ENCODE assay signal across 8 cellular contexts in the genomic region with DNA sequence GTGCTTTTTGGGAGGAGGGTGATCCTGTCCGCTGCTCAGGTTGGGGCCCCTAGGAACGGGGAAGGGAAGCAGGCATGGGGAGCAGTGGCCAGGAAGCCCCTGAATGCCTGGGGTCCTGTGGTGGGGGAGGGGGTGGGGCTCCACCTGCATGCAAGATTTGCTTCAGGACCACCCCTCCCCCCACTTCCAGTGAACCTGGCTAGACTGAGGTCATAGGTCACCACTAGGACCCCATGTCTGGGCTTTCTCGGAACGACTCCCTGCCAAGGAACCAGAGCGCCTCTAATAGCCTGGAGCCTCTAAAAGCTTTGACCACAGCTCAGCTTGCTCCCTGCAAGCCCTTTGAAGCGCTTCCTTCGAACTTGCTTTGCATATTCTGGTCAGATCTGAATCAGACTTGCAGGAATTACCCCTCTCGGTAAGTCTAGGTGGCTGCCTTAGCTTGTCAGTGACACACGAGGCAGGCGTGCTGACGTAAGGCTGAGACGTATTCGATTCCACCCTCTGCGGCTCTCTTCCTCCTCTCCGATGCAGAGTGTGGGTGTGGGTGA. TPM values are rescaled to one million over a fixed set of nuclear protein-coding genes. Genes with fewer than 3 reads are reported as not detected.
A peak's percentile ranks its signal among the peaks of the same experiment; 100 is the strongest.
DNase-seq lines count a peak whose midpoint lies in the region; ATAC-seq, FAIRE-seq and TF ChIP-seq lines count a peak whose summit lies in the region.

No MANE protein-coding gene starts in this region.

- peak overlapping the region; percentile 85 to 98 for H3K27ac ChIP-seq in left lung

- no peaks in the 10 kb centered on the region for H3K27me3 ChIP-seq in adipocyte (replicated peaks; ENCODE audit: control insufficient read depth, insufficient read depth, low read length)
- H3K27me3 ChIP-seq in left lung: no peaks in the 10 kb centered on the region

- peak overlapping the region; percentile 94 to 97 for H3K27ac Mint-ChIP-seq in T-cell

- H3K4me1 ChIP-seq in adipocyte (ENCODE audit: control insufficient read depth, insufficient read depth, low read length) (peaks cover 57% of the 10 kb centered on the region), left lung (peaks cover 57 to 80% of the 10 kb centered on the region in 2 donors)

- DNase-seq in AG04449 (ENCODE audit: low read depth, low spot score): no peak
- peak; percentile 97 for DNase-seq in GM19239 (ENCODE audit: insufficient read length, low spot score)
- DNase-seq in T-cell: peak; percentile 51 to 96 (median 91)
- DNase-seq in adipocyte (ENCODE audit: low read depth): peak; percentile 86
- DNase-seq in left lung: peak in 1 of 2 donors; percentile 85
- DNase-seq in stimulated activated CD8-positive, alpha-beta memory T cell treated with anti-CD3 and anti-CD28 coated beads, Interleukin-12 subunit alpha, Interleukin-12 subunit beta, amount 100 ng/mL, for 4 hours (ENCODE audit: low read depth): peak; percentile 76
- DNase-seq in midbrain (lab: John Stamatoyannopoulos, UW): no peak

- H3K4me3 Mint-ChIP-seq in T-cell: peak overlapping the region; percentile 29 to 84 (median 67)

- H3K9me3 ChIP-seq in adipocyte (ENCODE audit: control insufficient read depth, low read length) (no peaks in the 10 kb centered on the region), left lung (no peaks in the 10 kb centered on the region)

- intact Hi-C loops in left lung (cut with DNase I): no loop called here

- no peak for TF ChIP-seq CTCF in AG04449 (IDR thresholded peaks at IDR 0.05; ENCODE audit: insufficient read depth, low read length, missing control alignments)
- no peak for TF ChIP-seq CTCF in left lung (IDR thresholded peaks at IDR 0.05)

- CTCF ChIA-PET in AG04449 (lab: Yijun Ruan, JAX): interaction anchor here (1.1 kb wide), 1 partner anchor 23 kb away, joined by 3 read pairs; no protein-coding TSS in a partner anchor
- CTCF ChIA-PET in T-cell (lab: Charles Lee): interaction anchor here in 1 of 2 donors (0.6 to 0.9 kb wide), 3 partner anchors 12 to 42 kb away, joined by 3 to 10 read pairs (median 5); no protein-coding TSS in a partner anchor

- H3K4me3 ChIP-seq in AG04449 (ENCODE audit: low read depth, low read length) (peak overlapping the region; percentile 87), adipocyte (ENCODE audit: low read length) (peak overlapping the region; percentile 66), left lung (peak overlapping the region in 1 of 2 donors; percentile 96)

- FAIRE-seq in GM19239 (lab: Jason Lieb, UNC): peak; percentile 100

- H3K9me3 Mint-ChIP-seq in T-cell: no peaks in the 10 kb centered on the region

- H3K4me1 Mint-ChIP-seq in T-cell: peaks cover 61 to 70% (median 70%) of the 10 kb centered on the region in 3 donors

- H3K36me3 Mint-ChIP-seq in T-cell: peaks cover 9% of the 10 kb centered on the region

- H3K36me3 ChIP-seq in adipocyte (ENCODE audit: control insufficient read depth, insufficient read depth, low read length, severe bottlenecking) (peaks cover 29% of the 10 kb centered on the region), left lung (peaks cover 0 to 55% of the 10 kb centered on the region in 2 donors)

- POLR2A ChIA-PET in AG04449 (lab: Yijun Ruan, JAX): interaction anchor here (0.8 to 1.1 kb wide), 3 partner anchors 13 to 35 kb away, joined by 3 to 7 read pairs (median 6); no protein-coding TSS in a partner anchor
- POLR2A ChIA-PET in T-cell (lab: Charles Lee): interaction anchor here in 1 of 2 donors (0.6 to 1.1 kb wide), 3 partner anchors 12 to 398 kb away, joined by 3 to 11 read pairs (median 3); a partner anchor contains a TSS

- ATAC-seq in HG03354 (IDR thresholded peaks at IDR 0.05; ENCODE audit: poor library complexity, severe bottlenecking, unreplicated experiment) (peak; percentile 63), T-cell (replicated peaks in 1 of 4) (peak; percentile 58 to 68 (median 64)), left lung (no peak)

- H3K9ac ChIP-seq in adipocyte (ENCODE audit: low read length): peak overlapping the region; percentile 79

- H3K27me3 Mint-ChIP-seq in T-cell: no peaks in the 10 kb centered on the region

RNA-seq across cellular contexts. Expression of a gene that starts 3.6 kb away (rescaled TPM):
- total RNA-seq in T-cell (100 to 1,000 TPM in 2 of 5 donors, 10 to 100 TPM in 3; 14.2 to 248 (median 19.9) TPM), left lung (100 to 1,000 TPM in 1 of 2 donors, 10 to 100 TPM in 1; 60.7 to 110 TPM)

RNA-seq across cellular contexts. Expression of a gene that starts 22.2 kb away (rescaled TPM):
- total RNA-seq in T-cell (10 to 100 TPM; 60.5 to 87.2 (median 78.9) TPM), left lung (10 to 100 TPM; 63.4 to 83.6 TPM)

Comparison
In these comparisons a context has a peak if more than half of its experiments do, and no peak if none do; other contexts are left out.
1. DNase-seq: peak in GM19239 (single experiment), T-cell (34 of 34), adipocyte (single experiment) and stimulated activated CD8-positive, alpha-beta memory T cell treated with anti-CD3 and anti-CD28 coated beads, Interleukin-12 subunit alpha, Interleukin-12 subunit beta, amount 100 ng/mL, for 4 hours (single experiment); none in AG04449 (single experiment) and midbrain (single experiment).